7 cellular contexts compared by ENCODE assay signal in genomic region chr3:36944641-36945270, GRCh38. TPM values are rescaled to one million over a fixed set of nuclear protein-coding genes. Genes with fewer than 3 reads are reported as not detected.
A peak's percentile ranks its signal among the peaks of the same experiment; 100 is the strongest.
DNase-seq lines count a peak whose midpoint lies in the region; ATAC-seq and TF ChIP-seq lines count a peak whose summit lies in the region.

Gene TRANK1, minus strand, starts transcription at chr3:36945054. Its CDS starts 245 bp downstream, at chr3:36944809.

- BruUV-seq in Panc1 (replicated peaks; lab: Mats Ljungman, UMichigan): no TSS peak

- H3K4me1 Mint-ChIP-seq in activated naive CD4-positive, alpha-beta T cell treated with anti-CD3 and anti-CD28 coated beads, Interleukin-2, amount 10 ng/mL, durations not matched to agents 7 days and 5 days: peaks cover 18% of the 10 kb centered on the region

- POLR2A ChIA-PET in Panc1 (lab: Charles Lee): no interaction called here

- peaks cover 4% of the 10 kb centered on the region; the same call in 1 of the 2 replicates for H3K4me1 ChIP-seq in Panc1 (ENCODE audit: control insufficient read depth, insufficient read depth, low read length)
- peaks cover 0 to 33% (median 8%) of the 10 kb centered on the region in 4 donors for H3K4me1 ChIP-seq in tibial nerve

- 2% methylated on average over 17 to 40 of the region's 68 CpGs for whole genome bisulfite sequencing in tibial nerve, 2 donors

- in situ Hi-C loops in Panc1 (cut with HindIII; ENCODE audit: low pct_unique_long_range_greater_than_20kb, low sequenced_read_pairs): no loop called here

- peaks cover 14% of the 10 kb centered on the region for H3K36me3 Mint-ChIP-seq in activated naive CD4-positive, alpha-beta T cell treated with anti-CD3 and anti-CD28 coated beads, Interleukin-2, amount 10 ng/mL, durations not matched to agents 7 days and 5 days

- peaks cover 21% of the 10 kb centered on the region for H3K9me3 Mint-ChIP-seq in activated naive CD4-positive, alpha-beta T cell treated with anti-CD3 and anti-CD28 coated beads, Interleukin-2, amount 10 ng/mL, durations not matched to agents 7 days and 5 days

- intact Hi-C loops in Panc1 (cut with micrococcal nuclease; ENCODE audit: unreplicated experiment) (no loop called here), cardiac septum (cut with DNase I) (no loop called here), posterior cingulate gyrus (cut with DNase I) (no loop called here)

- no peaks in the 10 kb centered on the region; the same call in 1 of the 2 replicates for H3K9me3 ChIP-seq in Panc1 (ENCODE audit: control insufficient read depth, insufficient read depth, low read depth, low read length)
- H3K9me3 ChIP-seq in tibial nerve: peaks cover 0 to 22% (median 6%) of the 10 kb centered on the region in 4 donors

- DNase-seq in Panc1 (ENCODE audit: low read depth, low spot score) (no peak), cardiac septum (ENCODE audit: low spot score) (peak; percentile 83), posterior cingulate gyrus (peak; percentile 28 to 94 (median 57)), tibial nerve (ENCODE audit: low spot score in 2 of 2) (peak; percentile 35 to 74)
- peak; percentile 88 for DNase-seq in activated naive CD4-positive, alpha-beta T cell treated with anti-CD3 and anti-CD28 coated beads, Interleukin-2, amount 10 ng/mL, durations not matched to agents 7 days and 5 days

- peak in 1 of 2 donors; percentile 49 for TF ChIP-seq EP300 in tibial nerve (IDR thresholded peaks at IDR 0.05)

- no peak within 1 kb of the TSS for H3K27ac ChIP-seq in Panc1 (ENCODE audit: low read length)
- H3K27ac ChIP-seq in tibial nerve: peak within 1 kb of the TSS; percentile 4 to 85 (median 81)

- TF ChIP-seq CTCF in Panc1 (IDR thresholded peaks at IDR 0.05) (no peak), tibial nerve (IDR thresholded peaks at IDR 0.05) (peak in 1 of 5 experiments; percentile 2)

- TF ChIP-seq POLR2A in tibial nerve (IDR thresholded peaks at IDR 0.05): peak; percentile 14 to 42

- H3K27me3 ChIP-seq in Panc1 (ENCODE audit: control insufficient read depth, insufficient read depth, low read length): no peaks in the 10 kb centered on the region
- peaks cover 0 to 5% of the 10 kb centered on the region in 2 donors for H3K27me3 ChIP-seq in tibial nerve

- peak within 1 kb of the TSS; percentile 77 for H3K4me3 Mint-ChIP-seq in activated naive CD4-positive, alpha-beta T cell treated with anti-CD3 and anti-CD28 coated beads, Interleukin-2, amount 10 ng/mL, durations not matched to agents 7 days and 5 days

- CTCF ChIA-PET in Panc1 (lab: Charles Lee): interaction anchor here (0.7 kb wide), 1 partner anchor 14 kb away, joined by 3 read pairs; no protein-coding TSS in a partner anchor
- CTCF ChIA-PET in activated naive CD4-positive, alpha-beta T cell treated with anti-CD3 and anti-CD28 coated beads, Interleukin-2, amount 10 ng/mL, durations not matched to agents 7 days and 5 days (lab: Charles Lee): interaction anchor here (1.4 to 2.0 kb wide), 4 partner anchors 10 to 39 kb away, joined by 3 to 10 read pairs (median 5); no protein-coding TSS in a partner anchor

- peak within 1 kb of the TSS; percentile 68 for H3K27ac Mint-ChIP-seq in activated naive CD4-positive, alpha-beta T cell treated with anti-CD3 and anti-CD28 coated beads, Interleukin-2, amount 10 ng/mL, durations not matched to agents 7 days and 5 days

- no peaks in the 10 kb centered on the region for H3K36me3 ChIP-seq in Panc1 (ENCODE audit: control insufficient read depth, insufficient read depth, low read length)
- H3K36me3 ChIP-seq in tibial nerve: no peaks in the 10 kb centered on the region

- peaks cover 20% of the 10 kb centered on the region for H3K27me3 Mint-ChIP-seq in activated naive CD4-positive, alpha-beta T cell treated with anti-CD3 and anti-CD28 coated beads, Interleukin-2, amount 10 ng/mL, durations not matched to agents 7 days and 5 days

- H3K4me3 ChIP-seq in Panc1 (ENCODE audit: low read depth in 2 of 2, low read length in 2 of 2) (peak within 1 kb of the TSS; percentile 46 to 63), tibial nerve (peak within 1 kb of the TSS; percentile 44 to 90 (median 73))

- peak; percentile 51 for ATAC-seq in GM18870 (IDR thresholded peaks at IDR 0.05; ENCODE audit: unreplicated experiment)
- peak; percentile 75 for ATAC-seq in HG03025 (IDR thresholded peaks at IDR 0.05; ENCODE audit: low FRiP score, unreplicated experiment)
- ATAC-seq in Panc1: peak; percentile 65

RNA-seq across cellular contexts. Expression of gene TRANK1, which starts in this region (rescaled TPM):
- 3.2 TPM for total RNA-seq in Panc1 (2021; ENCODE audit: unreplicated experiment)
- 1.5 TPM for polyA plus RNA-seq in Panc1 (2012; ENCODE audit: insufficient read length)
- 6.3 TPM for total RNA-seq in cardiac septum
- 10 to 100 TPM in 2 of 4 donors, 1 to 10 TPM in 2; 8.7 to 12.6 (median 10.5) TPM for total RNA-seq in tibial nerve
